ENCODE assay signal across 21 cellular contexts in genomic region chr15:35040339-35041255, GRCh38. TPM values are rescaled to one million over a fixed set of nuclear protein-coding genes. Genes with fewer than 3 reads are reported as not detected.
"Had no signal": no experiment of that assay in that cellular context is flagged by ENCODE, and none has a peak within 500 bp of the region (broad histone marks: within the 10 kb centered on the region; RNA-seq: fewer than 3 reads in every experiment).

No MANE protein-coding gene starts in this region.

- H3K9me3 Mint-ChIP-seq: dendritic cell treated with granulocyte-macrophage colony-stimulating factor and Interleukin-4, amounts not matched to agents 40 ng/mL and 50 ng/mL, for 4 days; memory B cell; natural killer cell treated with Interleukin-12 subunit alpha and Interleukin-12 subunit beta and Interleukin-15 and Interleukin-18, amount 100 ng/mL, for 72 hours; stimulated activated naive CD8-positive, alpha-beta T cell treated with anti-CD3 and anti-CD28 coated beads, Interleukin-15, Interleukin-2, amounts not matched to agents 100 ng/mL and 50 ng/mL, for 24 hours had no signal

- H3K4me3 Mint-ChIP-seq: dendritic cell treated with granulocyte-macrophage colony-stimulating factor and Interleukin-4, amounts not matched to agents 40 ng/mL and 50 ng/mL, for 4 days; memory B cell; natural killer cell treated with Interleukin-12 subunit alpha and Interleukin-12 subunit beta and Interleukin-15 and Interleukin-18, amount 100 ng/mL, for 72 hours; stimulated activated naive CD8-positive, alpha-beta T cell treated with anti-CD3 and anti-CD28 coated beads, Interleukin-15, Interleukin-2, amounts not matched to agents 100 ng/mL and 50 ng/mL, for 24 hours had no signal

- H3K27me3 Mint-ChIP-seq: dendritic cell treated with granulocyte-macrophage colony-stimulating factor and Interleukin-4, amounts not matched to agents 40 ng/mL and 50 ng/mL, for 4 days; memory B cell; natural killer cell treated with Interleukin-12 subunit alpha and Interleukin-12 subunit beta and Interleukin-15 and Interleukin-18, amount 100 ng/mL, for 72 hours; progenitor cell of endocrine pancreas; stimulated activated naive CD8-positive, alpha-beta T cell treated with anti-CD3 and anti-CD28 coated beads, Interleukin-15, Interleukin-2, amounts not matched to agents 100 ng/mL and 50 ng/mL, for 24 hours had no signal

- H3K27ac Mint-ChIP-seq: dendritic cell treated with granulocyte-macrophage colony-stimulating factor and Interleukin-4, amounts not matched to agents 40 ng/mL and 50 ng/mL, for 4 days; memory B cell; natural killer cell treated with Interleukin-12 subunit alpha and Interleukin-12 subunit beta and Interleukin-15 and Interleukin-18, amount 100 ng/mL, for 72 hours; progenitor cell of endocrine pancreas; stimulated activated naive CD8-positive, alpha-beta T cell treated with anti-CD3 and anti-CD28 coated beads, Interleukin-15, Interleukin-2, amounts not matched to agents 100 ng/mL and 50 ng/mL, for 24 hours had no signal

- H3K27ac ChIP-seq: ascending aorta, breast epithelium, foreskin keratinocyte, left lung, skin epidermis, upper lobe of left lung had no signal

- H3K36me3 ChIP-seq: ascending aorta, breast epithelium, left lung, suprapubic skin, upper lobe of left lung had no signal

- H3K4me1 ChIP-seq: ascending aorta, breast epithelium, upper lobe of left lung had no signal

- H3K27me3 ChIP-seq: ascending aorta, breast epithelium, foreskin keratinocyte, left lung, suprapubic skin, upper lobe of left lung had no signal

- H3K9me3 ChIP-seq: ascending aorta, breast epithelium, left lung, suprapubic skin, upper lobe of left lung had no signal

- H3K36me3 Mint-ChIP-seq: memory B cell; natural killer cell treated with Interleukin-12 subunit alpha and Interleukin-12 subunit beta and Interleukin-15 and Interleukin-18, amount 100 ng/mL, for 72 hours had no signal

- H3K4me3 ChIP-seq: ascending aorta, breast epithelium, left lung, skin epidermis, suprapubic skin, upper lobe of left lung had no signal

- ATAC-seq: foreskin keratinocyte; left lung; natural killer cell treated with Interleukin-12 subunit alpha and Interleukin-12 subunit beta and Interleukin-15 and Interleukin-18, amount 100 ng/mL, for 72 hours; right cardiac atrium had no signal

- DNase-seq: activated naive CD4-positive, alpha-beta T cell; activated T-cell treated with anti-CD3 and anti-CD28 coated beads for 4 hours; effector memory CD4-positive, alpha-beta T cell; foreskin keratinocyte; glutamatergic neuron; hypothalamus; kidney; left lung; right cardiac atrium; stimulated activated CD4-positive, alpha-beta T cell treated with anti-CD3 and anti-CD28 coated beads, Interleukin-4, amount 100 ng/mL, for 4 hours; stimulated activated CD8-positive, alpha-beta memory T cell treated with anti-CD3 and anti-CD28 coated beads, Interleukin-4, amount 100 ng/mL, for 48 hours; upper lobe of left lung had no signal

RNA-seq across cellular contexts. Expression of gene NANOGP8, which starts 44.5 kb away (rescaled TPM):
- total RNA-seq: ascending aorta; foreskin keratinocyte; natural killer cell treated with Interleukin-12 subunit alpha and Interleukin-12 subunit beta and Interleukin-15 and Interleukin-18, amount 100 ng/mL, for 72 hours; right cardiac atrium had no signal
- polyA plus RNA-seq: foreskin keratinocyte had no signal
